1 cellular context compared by ENCODE assay signal in genomic region chr6:13980534-13980933, GRCh38.
TF ChIP-seq lines count a peak whose summit lies in the region.

No MANE protein-coding gene starts in this region.

TF ChIP-seq in K562, 482 proteins besides CTCF, POLR2A, EP300 and RAD21 (continued from another document and continues in another):
- TF ChIP-seq AFF1 (IDR thresholded peaks at IDR 0.05; ENCODE audit: low read depth in 1 of 2, partially characterized antibody in 2 of 2) (no peak), RBM15 (IDR thresholded peaks at IDR 0.05; ENCODE audit: insufficient read depth, low read length) (no peak), RFX5 (IDR thresholded peaks at IDR 0.05; ENCODE audit: low read depth, low read length) (no peak), NFATC3 (IDR thresholded peaks at IDR 0.05) (no peak), ARID1B (IDR thresholded peaks at IDR 0.05) (no peak), KDM4B (IDR thresholded peaks at IDR 0.05; ENCODE audit: borderline replicate concordance in 2 of 2, low read depth in 1 of 2) (no peak), TAL1 (IDR thresholded peaks at IDR 0.05) (no peak), MCM7 (IDR thresholded peaks at IDR 0.05) (no peak), HDGF (IDR thresholded peaks at IDR 0.05) (no peak), ZBTB1 (CRISPR knock-in tag; IDR thresholded peaks at IDR 0.05; ENCODE audit: borderline replicate concordance, low read depth) (no peak), L3MBTL2 (IDR thresholded peaks at IDR 0.05) (0 out of 2 replicates have a peak, but pooled peaks have one; percentile 15), ID3 (CRISPR knock-in tag; IDR thresholded peaks at IDR 0.05) (no peak), ID3 (tag; IDR thresholded peaks at IDR 0.05) (peak; percentile 64; the same call in 1 of the 2 replicates), CHD4 (IDR thresholded peaks at IDR 0.05; ENCODE audit: insufficient read depth, insufficient replicate concordance, low read depth, low read length, poor library complexity, severe bottlenecking) (no peak), ZNF583 (CRISPR knock-in tag; IDR thresholded peaks at IDR 0.05) (no peak), LEF1 (IDR thresholded peaks at IDR 0.05) (no peak), ZNF398 (CRISPR knock-in tag; IDR thresholded peaks at IDR 0.05) (no peak), ZNF592 (IDR thresholded peaks at IDR 0.05) (peak; percentile 89), ZNF324 (CRISPR knock-in tag; IDR thresholded peaks at IDR 0.05) (no peak), NR2F6 (CRISPR knock-in tag; IDR thresholded peaks at IDR 0.05) (no peak), TAF1 (IDR thresholded peaks at IDR 0.05; ENCODE audit: control insufficient read depth, extremely low read depth, insufficient read depth, low read length, severe bottlenecking) (no peak), ZFPM2 (CRISPR knock-in tag; IDR thresholded peaks at IDR 0.05) (no peak), NR4A1 (CRISPR knock-in tag; IDR thresholded peaks at IDR 0.05) (no peak), NR4A1 (tag; IDR thresholded peaks at IDR 0.05) (peak; percentile 78), TCF7 (IDR thresholded peaks at IDR 0.05; ENCODE audit: borderline replicate concordance) (no peak), SMAD3 (CRISPR knock-in tag; conservative IDR thresholded peaks at IDR 0.05) (0 out of 2 replicates have a peak, but pooled peaks have one; percentile 55), ARID4B (CRISPR knock-in tag; IDR thresholded peaks at IDR 0.05) (no peak), ZNF277 (CRISPR knock-in tag; IDR thresholded peaks at IDR 0.05; ENCODE audit: borderline replicate concordance) (no peak), ARNT (IDR thresholded peaks at IDR 0.05) (peak in 1 of 2 experiments; percentile 17; a peak in 1 of 4 replicates), STAT6 (CRISPR knock-in tag; IDR thresholded peaks at IDR 0.05) (no peak), NUFIP1 (IDR thresholded peaks at IDR 0.05; ENCODE audit: partially characterized antibody) (no peak), SREBF1 (IDR thresholded peaks at IDR 0.05; ENCODE audit: borderline replicate concordance, low read depth, low read length) (no peak), ZNF76 (CRISPR knock-in tag; IDR thresholded peaks at IDR 0.05; ENCODE audit: borderline replicate concordance) (no peak), TEAD4 (IDR thresholded peaks at IDR 0.05; ENCODE audit: low read length) (no peak), TEAD4 (CRISPR knock-in tag; IDR thresholded peaks at IDR 0.05; ENCODE audit: borderline replicate concordance) (no peak), ZBTB9 (CRISPR knock-in tag; IDR thresholded peaks at IDR 0.05) (no peak), ZNF280A (IDR thresholded peaks at IDR 0.05; ENCODE audit: low read depth, partially characterized antibody) (no peak), RBM34 (IDR thresholded peaks at IDR 0.05; ENCODE audit: borderline replicate concordance, insufficient read depth, low read length) (no peak), CGGBP1 (CRISPR knock-in tag; IDR thresholded peaks at IDR 0.05) (no peak)
